ENCODE assay signal across 1 cellular context in the genomic region with DNA sequence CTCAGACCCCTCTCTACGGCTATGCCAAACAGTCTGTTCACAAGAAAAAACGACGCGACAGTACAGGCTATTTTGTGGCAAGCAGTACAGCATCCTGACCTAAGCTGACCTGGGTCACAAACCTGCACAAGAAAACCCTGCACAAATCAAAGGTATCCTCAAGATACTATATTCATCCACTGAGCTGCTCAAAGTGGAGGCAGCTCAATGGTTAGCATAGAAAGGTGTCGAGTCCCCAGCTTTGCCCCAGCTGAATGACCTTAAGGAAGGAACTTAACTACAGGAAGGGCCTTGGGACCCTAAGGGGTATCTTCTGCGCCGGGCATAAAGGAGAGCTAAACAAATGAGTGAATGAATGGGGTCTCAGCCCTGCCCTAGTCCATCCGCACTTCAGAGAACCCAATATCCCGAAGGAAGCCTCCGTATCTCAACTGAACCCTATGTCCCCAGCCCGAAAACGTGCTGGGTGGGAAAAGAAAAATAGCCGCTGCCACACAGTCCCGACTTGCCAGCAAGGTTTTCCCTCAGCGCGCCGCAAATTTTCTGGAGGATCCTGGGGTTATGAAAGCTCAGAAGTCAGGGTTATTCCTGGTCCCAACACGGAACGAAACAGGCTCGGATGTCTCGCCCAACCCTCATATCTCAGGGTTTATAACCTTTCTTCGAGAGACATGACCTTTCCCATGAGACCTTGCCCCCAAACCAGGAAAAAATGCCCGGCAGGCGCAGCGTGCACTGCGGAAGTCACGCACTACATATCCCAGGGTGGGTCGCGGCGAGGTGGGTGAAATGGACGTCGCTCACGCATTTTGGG.
TF ChIP-seq lines count a peak whose summit lies in the region.

A gene with protein sequence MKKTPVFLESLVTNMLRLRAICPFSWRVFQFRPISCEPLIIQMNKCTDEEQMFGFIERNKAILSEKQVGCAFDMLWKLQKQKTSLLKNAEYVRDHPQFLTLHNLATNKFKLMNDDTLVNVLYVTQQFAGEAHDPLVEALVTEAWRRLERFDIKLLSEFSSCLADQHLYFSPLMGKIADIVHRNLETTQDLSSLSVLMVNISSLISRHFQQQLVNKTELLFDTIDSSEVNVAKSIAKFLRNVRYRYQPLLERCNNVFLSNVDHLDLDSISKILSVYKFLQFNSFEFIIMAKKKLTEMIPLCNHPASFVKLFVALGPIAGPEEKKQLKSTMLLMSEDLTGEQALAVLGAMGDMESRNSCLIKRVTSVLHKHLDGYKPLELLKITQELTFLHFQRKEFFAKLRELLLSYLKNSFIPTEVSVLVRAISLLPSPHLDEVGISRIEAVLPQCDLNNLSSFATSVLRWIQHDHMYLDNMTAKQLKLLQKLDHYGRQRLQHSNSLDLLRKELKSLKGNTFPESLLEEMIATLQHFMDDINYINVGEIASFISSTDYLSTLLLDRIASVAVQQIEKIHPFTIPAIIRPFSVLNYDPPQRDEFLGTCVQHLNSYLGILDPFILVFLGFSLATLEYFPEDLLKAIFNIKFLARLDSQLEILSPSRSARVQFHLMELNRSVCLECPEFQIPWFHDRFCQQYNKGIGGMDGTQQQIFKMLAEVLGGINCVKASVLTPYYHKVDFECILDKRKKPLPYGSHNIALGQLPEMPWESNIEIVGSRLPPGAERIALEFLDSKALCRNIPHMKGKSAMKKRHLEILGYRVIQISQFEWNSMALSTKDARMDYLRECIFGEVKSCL (minus strand): TSS at position 706 of the 814 bp plus-strand sequence. CDS start 1,836 bp downstream, outside the sequence.

TF ChIP-seq in K562, 482 proteins besides CTCF, POLR2A, EP300 and RAD21 (continued from another document and continues in another):
- TF ChIP-seq BRD9 (IDR thresholded peaks at IDR 0.05; ENCODE audit: low read depth, partially characterized antibody) (peak; percentile 66), SIN3B (IDR thresholded peaks at IDR 0.05; ENCODE audit: low read depth) (no peak), ZNF12 (CRISPR knock-in tag; IDR thresholded peaks at IDR 0.05) (peak; percentile 83), NFIC (IDR thresholded peaks at IDR 0.05) (no peak), CXXC5 (CRISPR knock-in tag; IDR thresholded peaks at IDR 0.05) (peak; percentile 99), SMAD1 (IDR thresholded peaks at IDR 0.05; ENCODE audit: low read depth, low read length, partially characterized antibody) (peak; percentile 20), NR2C2 (CRISPR knock-in tag; IDR thresholded peaks at IDR 0.05) (peak; percentile 95), NR2C2 (tag; IDR thresholded peaks at IDR 0.05) (peak; percentile 99), SIX5 (IDR thresholded peaks at IDR 0.05; ENCODE audit: borderline replicate concordance in 1 of 2, insufficient read depth in 1 of 2, low read depth in 1 of 2, low read length in 2 of 2) (peak; percentile 99 to 100), BRCA1 (IDR thresholded peaks at IDR 0.05) (no peak), BRCA1 (CRISPR knock-in tag; IDR thresholded peaks at IDR 0.05) (no peak), PHF8 (IDR thresholded peaks at IDR 0.05; ENCODE audit: borderline replicate concordance, low read length) (peak; percentile 85; the same call in 1 of the 2 replicates), CEBPB (tag; IDR thresholded peaks at IDR 0.05) (no peak), RBM22 (IDR thresholded peaks at IDR 0.05; ENCODE audit: low read depth, low read length, poor library complexity, severe bottlenecking) (no peak), MBD2 (IDR thresholded peaks at IDR 0.05; ENCODE audit: borderline replicate concordance, low read depth) (peak; percentile 97), ZNF184 (CRISPR knock-in tag; IDR thresholded peaks at IDR 0.05) (no peak), NR1H2 (CRISPR knock-in tag; IDR thresholded peaks at IDR 0.05) (peak; percentile 93), MAZ (CRISPR knock-in tag; conservative IDR thresholded peaks at IDR 0.05 in 1 of 2, IDR thresholded peaks at IDR 0.05 in 1 of 2) (peak; percentile 71 to 87; a peak in 3 of 4 replicates), MTA3 (IDR thresholded peaks at IDR 0.05; ENCODE audit: borderline replicate concordance) (peak; percentile 76; the same call in 1 of the 2 replicates), NFRKB (IDR thresholded peaks at IDR 0.05; ENCODE audit: low read depth) (peak; percentile 45; the same call in 1 of the 2 replicates), ZNF431 (CRISPR knock-in tag; IDR thresholded peaks at IDR 0.05) (0 out of 2 replicates have a peak, but pooled peaks have one; percentile 30), MCM2 (IDR thresholded peaks at IDR 0.05; ENCODE audit: low read depth) (no peak), TEAD1 (CRISPR knock-in tag; IDR thresholded peaks at IDR 0.05) (peak in 1 of 2 experiments; percentile 60; a peak in 2 of 4 replicates), CBX1 (IDR thresholded peaks at IDR 0.05; ENCODE audit: low read depth) (peak; percentile 62; the same call in 1 of the 2 replicates), SP2 (IDR thresholded peaks at IDR 0.05; ENCODE audit: extremely low read depth, low read depth, low read length, poor library complexity, severe bottlenecking) (no peak), CREB3 (tag; conservative IDR thresholded peaks at IDR 0.05; ENCODE audit: low read depth) (0 out of 2 replicates have a peak, but pooled peaks have one; percentile 48), TCF15 (CRISPR knock-in tag; IDR thresholded peaks at IDR 0.05) (no peak), RCOR1 (IDR thresholded peaks at IDR 0.05; ENCODE audit: borderline replicate concordance in 1 of 2, low read depth in 2 of 2, low read length in 2 of 2) (peak in 1 of 2 experiments; percentile 66; a peak in 1 of 4 replicates), RBBP5 (IDR thresholded peaks at IDR 0.05; ENCODE audit: borderline replicate concordance, insufficient read depth, low read length, poor library complexity, severe bottlenecking) (peak; percentile 84), CHAMP1 (IDR thresholded peaks at IDR 0.05) (no peak), ZNF79 (CRISPR knock-in tag; IDR thresholded peaks at IDR 0.05; ENCODE audit: low read depth) (no peak), PTBP1 (IDR thresholded peaks at IDR 0.05; ENCODE audit: low read depth, low read length) (no peak), ELF4 (CRISPR knock-in tag; IDR thresholded peaks at IDR 0.05) (peak; percentile 74; the same call in 1 of the 2 replicates), CBX5 (IDR thresholded peaks at IDR 0.05; ENCODE audit: borderline replicate concordance, low read depth) (no peak), IRF9 (tag; IDR thresholded peaks at IDR 0.05) (0 out of 2 replicates have a peak, but pooled peaks have one; percentile 21), MEIS2 (IDR thresholded peaks at IDR 0.05; ENCODE audit: partially characterized antibody) (peak; percentile 27), L3MBTL2 (IDR thresholded peaks at IDR 0.05) (peak; percentile 81), YY1 (IDR thresholded peaks at IDR 0.05; ENCODE audit: borderline replicate concordance in 1 of 3, control insufficient read depth in 1 of 3, extremely low read depth in 1 of 3, insufficient read depth in 3 of 3, insufficient read length in 1 of 3, insufficient replicate concordance in 2 of 3, low read depth in 1 of 3, low read length in 2 of 3) (peak; percentile 78 to 98 (median 96)), HDGF (IDR thresholded peaks at IDR 0.05) (no peak), KLF10 (CRISPR knock-in tag; IDR thresholded peaks at IDR 0.05) (peak; percentile 67; the same call in 1 of the 2 replicates), JUND (IDR thresholded peaks at IDR 0.05; ENCODE audit: borderline replicate concordance, low read depth, low read length) (peak; percentile 85; the same call in 1 of the 2 replicates), JUND (tag; IDR thresholded peaks at IDR 0.05; ENCODE audit: borderline replicate concordance, low read depth, low read length) (peak; percentile 64; the same call in 2 of the 3 replicates)
- TF ChIP-seq, protein P1, sequence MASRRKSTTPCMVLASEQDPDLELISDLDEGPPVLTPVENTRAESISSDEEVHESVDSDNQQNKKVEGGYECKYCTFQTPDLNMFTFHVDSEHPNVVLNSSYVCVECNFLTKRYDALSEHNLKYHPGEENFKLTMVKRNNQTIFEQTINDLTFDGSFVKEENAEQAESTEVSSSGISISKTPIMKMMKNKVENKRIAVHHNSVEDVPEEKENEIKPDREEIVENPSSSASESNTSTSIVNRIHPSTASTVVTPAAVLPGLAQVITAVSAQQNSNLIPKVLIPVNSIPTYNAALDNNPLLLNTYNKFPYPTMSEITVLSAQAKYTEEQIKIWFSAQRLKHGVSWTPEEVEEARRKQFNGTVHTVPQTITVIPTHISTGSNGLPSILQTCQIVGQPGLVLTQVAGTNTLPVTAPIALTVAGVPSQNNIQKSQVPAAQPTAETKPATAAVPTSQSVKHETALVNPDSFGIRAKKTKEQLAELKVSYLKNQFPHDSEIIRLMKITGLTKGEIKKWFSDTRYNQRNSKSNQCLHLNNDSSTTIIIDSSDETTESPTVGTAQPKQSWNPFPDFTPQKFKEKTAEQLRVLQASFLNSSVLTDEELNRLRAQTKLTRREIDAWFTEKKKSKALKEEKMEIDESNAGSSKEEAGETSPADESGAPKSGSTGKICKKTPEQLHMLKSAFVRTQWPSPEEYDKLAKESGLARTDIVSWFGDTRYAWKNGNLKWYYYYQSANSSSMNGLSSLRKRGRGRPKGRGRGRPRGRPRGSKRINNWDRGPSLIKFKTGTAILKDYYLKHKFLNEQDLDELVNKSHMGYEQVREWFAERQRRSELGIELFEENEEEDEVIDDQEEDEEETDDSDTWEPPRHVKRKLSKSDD (conservative IDR thresholded peaks at IDR 0.05; ENCODE audit: low read length) = 0 out of 2 replicates have a peak, but pooled peaks have one; percentile 61
- TF ChIP-seq, protein P2, sequence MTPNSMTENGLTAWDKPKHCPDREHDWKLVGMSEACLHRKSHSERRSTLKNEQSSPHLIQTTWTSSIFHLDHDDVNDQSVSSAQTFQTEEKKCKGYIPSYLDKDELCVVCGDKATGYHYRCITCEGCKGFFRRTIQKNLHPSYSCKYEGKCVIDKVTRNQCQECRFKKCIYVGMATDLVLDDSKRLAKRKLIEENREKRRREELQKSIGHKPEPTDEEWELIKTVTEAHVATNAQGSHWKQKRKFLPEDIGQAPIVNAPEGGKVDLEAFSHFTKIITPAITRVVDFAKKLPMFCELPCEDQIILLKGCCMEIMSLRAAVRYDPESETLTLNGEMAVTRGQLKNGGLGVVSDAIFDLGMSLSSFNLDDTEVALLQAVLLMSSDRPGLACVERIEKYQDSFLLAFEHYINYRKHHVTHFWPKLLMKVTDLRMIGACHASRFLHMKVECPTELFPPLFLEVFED (CRISPR knock-in tag; conservative IDR thresholded peaks at IDR 0.05) = no peak
- TF ChIP-seq, protein P3, sequence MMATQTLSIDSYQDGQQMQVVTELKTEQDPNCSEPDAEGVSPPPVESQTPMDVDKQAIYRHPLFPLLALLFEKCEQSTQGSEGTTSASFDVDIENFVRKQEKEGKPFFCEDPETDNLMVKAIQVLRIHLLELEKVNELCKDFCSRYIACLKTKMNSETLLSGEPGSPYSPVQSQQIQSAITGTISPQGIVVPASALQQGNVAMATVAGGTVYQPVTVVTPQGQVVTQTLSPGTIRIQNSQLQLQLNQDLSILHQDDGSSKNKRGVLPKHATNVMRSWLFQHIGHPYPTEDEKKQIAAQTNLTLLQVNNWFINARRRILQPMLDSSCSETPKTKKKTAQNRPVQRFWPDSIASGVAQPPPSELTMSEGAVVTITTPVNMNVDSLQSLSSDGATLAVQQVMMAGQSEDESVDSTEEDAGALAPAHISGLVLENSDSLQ (IDR thresholded peaks at IDR 0.05) = peak; percentile 88
- TF ChIP-seq, protein P4, sequence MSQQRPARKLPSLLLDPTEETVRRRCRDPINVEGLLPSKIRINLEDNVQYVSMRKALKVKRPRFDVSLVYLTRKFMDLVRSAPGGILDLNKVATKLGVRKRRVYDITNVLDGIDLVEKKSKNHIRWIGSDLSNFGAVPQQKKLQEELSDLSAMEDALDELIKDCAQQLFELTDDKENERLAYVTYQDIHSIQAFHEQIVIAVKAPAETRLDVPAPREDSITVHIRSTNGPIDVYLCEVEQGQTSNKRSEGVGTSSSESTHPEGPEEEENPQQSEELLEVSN (IDR thresholded peaks at IDR 0.05; ENCODE audit: borderline replicate concordance in 1 of 2, extremely low read depth in 1 of 2, insufficient read depth in 1 of 2, insufficient read length in 1 of 2, low read depth in 1 of 2, low read length in 1 of 2, poor library complexity in 1 of 2, severe bottlenecking in 1 of 2) = peak; percentile 45 to 53
- TF ChIP-seq, protein P5, sequence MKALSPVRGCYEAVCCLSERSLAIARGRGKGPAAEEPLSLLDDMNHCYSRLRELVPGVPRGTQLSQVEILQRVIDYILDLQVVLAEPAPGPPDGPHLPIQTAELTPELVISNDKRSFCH (CRISPR knock-in tag; IDR thresholded peaks at IDR 0.05) = no peak
- TF ChIP-seq, protein P5 (tag; IDR thresholded peaks at IDR 0.05) = peak; percentile 86
